In genomic region chr17:7014995-7015586, GRCh38 we compare ENCODE assay signal across 1 cellular context.
A peak's percentile ranks its signal among the peaks of the same experiment; 100 is the strongest.
TF ChIP-seq lines count a peak whose summit lies in the region.

No MANE protein-coding gene starts in this region.

TF ChIP-seq in K562, 482 proteins besides CTCF, POLR2A, EP300 and RAD21 (continued from another document and continues in another):
- no peak for TF ChIP-seq ZNF518B (CRISPR knock-in tag; IDR thresholded peaks at IDR 0.05)
- TF ChIP-seq CTCFL (IDR thresholded peaks at IDR 0.05; ENCODE audit: borderline replicate concordance, insufficient read depth, low read depth, low read length, poor library complexity, severe bottlenecking): no peak
- TF ChIP-seq HINFP (tag; conservative IDR thresholded peaks at IDR 0.05; ENCODE audit: low read depth): no peak
- TF ChIP-seq KAT7 (CRISPR knock-in tag; IDR thresholded peaks at IDR 0.05; ENCODE audit: borderline replicate concordance): no peak
- no peak for TF ChIP-seq ZNF79 (CRISPR knock-in tag; IDR thresholded peaks at IDR 0.05; ENCODE audit: low read depth)
- TF ChIP-seq GABPB1 (CRISPR knock-in tag; IDR thresholded peaks at IDR 0.05): no peak
- no peak for TF ChIP-seq HIVEP1 (CRISPR knock-in tag; IDR thresholded peaks at IDR 0.05)
- TF ChIP-seq ZNF354B (CRISPR knock-in tag; IDR thresholded peaks at IDR 0.05): no peak
- peak in 1 of 3 experiments; percentile 6 for TF ChIP-seq YY1 (IDR thresholded peaks at IDR 0.05; ENCODE audit: borderline replicate concordance in 1 of 3, control insufficient read depth in 1 of 3, extremely low read depth in 1 of 3, insufficient read depth in 3 of 3, insufficient read length in 1 of 3, insufficient replicate concordance in 2 of 3, low read depth in 1 of 3, low read length in 2 of 3)
- TF ChIP-seq ARID2 (IDR thresholded peaks at IDR 0.05): no peak
- no peak for TF ChIP-seq ZNF140 (CRISPR knock-in tag; IDR thresholded peaks at IDR 0.05)
- peak; percentile 24 for TF ChIP-seq POLR2G (IDR thresholded peaks at IDR 0.05; ENCODE audit: low read depth, low read length)
- no peak for TF ChIP-seq DDX20 (tag; IDR thresholded peaks at IDR 0.05; ENCODE audit: low read depth)
- TF ChIP-seq SRF (CRISPR knock-in tag; IDR thresholded peaks at IDR 0.05): no peak
- TF ChIP-seq GABPA (tag; conservative IDR thresholded peaks at IDR 0.05; ENCODE audit: low read depth): no peak
- peak; percentile 27; the same call in 1 of the 2 replicates for TF ChIP-seq MITF (IDR thresholded peaks at IDR 0.05)
- peak; percentile 91 for TF ChIP-seq ZNF121 (CRISPR knock-in tag; conservative IDR thresholded peaks at IDR 0.05)
- TF ChIP-seq PHTF2 (CRISPR knock-in tag; IDR thresholded peaks at IDR 0.05): no peak
- TF ChIP-seq PHF8 (IDR thresholded peaks at IDR 0.05; ENCODE audit: borderline replicate concordance, low read length): peak; percentile 45; the same call in 1 of the 2 replicates
- TF ChIP-seq NCOA4 (IDR thresholded peaks at IDR 0.05; ENCODE audit: partially characterized antibody): no peak
- no peak for TF ChIP-seq ZNF3 (CRISPR knock-in tag; IDR thresholded peaks at IDR 0.05)
- no peak for TF ChIP-seq KLF16 (IDR thresholded peaks at IDR 0.05)
- TF ChIP-seq ZNF274 (IDR thresholded peaks at IDR 0.05; ENCODE audit: borderline replicate concordance, low read depth, low read length): no peak
- no peak for TF ChIP-seq ADNP (tag; IDR thresholded peaks at IDR 0.05)
- no peak for TF ChIP-seq ZNF280A (IDR thresholded peaks at IDR 0.05; ENCODE audit: low read depth, partially characterized antibody)
- 0 out of 2 replicates have a peak, but pooled peaks have one; percentile 10 for TF ChIP-seq STAG1 (CRISPR knock-in tag; IDR thresholded peaks at IDR 0.05; ENCODE audit: borderline replicate concordance)
- no peak for TF ChIP-seq HNRNPUL1 (IDR thresholded peaks at IDR 0.05; ENCODE audit: low read length)
- TF ChIP-seq TCF7L2 (IDR thresholded peaks at IDR 0.05; ENCODE audit: low read depth, low read length): no peak
- no peak for TF ChIP-seq NUFIP1 (IDR thresholded peaks at IDR 0.05; ENCODE audit: partially characterized antibody)
- TF ChIP-seq RBFOX2 (IDR thresholded peaks at IDR 0.05; ENCODE audit: low read depth, low read length): no peak
- peak; percentile 28 for TF ChIP-seq POLR2B (IDR thresholded peaks at IDR 0.05; ENCODE audit: low read depth, partially characterized antibody)
- TF ChIP-seq MCM2 (IDR thresholded peaks at IDR 0.05; ENCODE audit: low read depth): no peak
- TF ChIP-seq ATF4 (CRISPR knock-in tag; IDR thresholded peaks at IDR 0.05): no peak
- no peak for TF ChIP-seq SMARCA4 (IDR thresholded peaks at IDR 0.05)
- TF ChIP-seq TEAD2 (tag; IDR thresholded peaks at IDR 0.05): no peak
- TF ChIP-seq ZNF280B (CRISPR knock-in tag; IDR thresholded peaks at IDR 0.05): no peak
- TF ChIP-seq ZNF134 (CRISPR knock-in tag; conservative IDR thresholded peaks at IDR 0.05): no peak
- TF ChIP-seq ZNF431 (CRISPR knock-in tag; IDR thresholded peaks at IDR 0.05): no peak
- TF ChIP-seq BCLAF1 (IDR thresholded peaks at IDR 0.05; ENCODE audit: borderline replicate concordance in 1 of 2, control insufficient read depth in 1 of 2, low read depth in 2 of 2, low read length in 1 of 2): no peak
- no peak for TF ChIP-seq HDAC2 (IDR thresholded peaks at IDR 0.05)
- no peak for TF ChIP-seq BRD4 (IDR thresholded peaks at IDR 0.05)
- TF ChIP-seq ZFX (CRISPR knock-in tag; IDR thresholded peaks at IDR 0.05): peak; percentile 25; the same call in 1 of the 2 replicates
- no peak for TF ChIP-seq CEBPZ (IDR thresholded peaks at IDR 0.05; ENCODE audit: borderline replicate concordance, low read depth, low read length)
- no peak for TF ChIP-seq GTF2E2 (tag; IDR thresholded peaks at IDR 0.05)
- TF ChIP-seq SPI1 (IDR thresholded peaks at IDR 0.05; ENCODE audit: borderline replicate concordance, low read depth, low read length): no peak
